In genomic region chr9:110021891-110022290, GRCh38 we compare ENCODE assay signal across 1 cellular context.
TF ChIP-seq lines count a peak whose summit lies in the region.

No MANE protein-coding gene starts in this region.

TF ChIP-seq in SK-N-SH, 30 proteins besides CTCF, POLR2A, EP300 and RAD21 (continued from another document):
- TF ChIP-seq MAX (IDR thresholded peaks at IDR 0.05; ENCODE audit: low read depth) (no peak), TAF1 (IDR thresholded peaks at IDR 0.05; ENCODE audit: borderline replicate concordance, low read depth, low read length) (no peak), NFIC (IDR thresholded peaks at IDR 0.05; ENCODE audit: borderline replicate concordance) (no peak), POLR2AphosphoS5 (IDR thresholded peaks at IDR 0.05; ENCODE audit: low read depth, low read length) (no peak), MXI1 (IDR thresholded peaks at IDR 0.05; ENCODE audit: low read depth, low read length) (no peak), PBX3 (IDR thresholded peaks at IDR 0.05) (no peak), USF1 (IDR thresholded peaks at IDR 0.05; ENCODE audit: borderline replicate concordance, low read depth) (no peak), ELF1 (IDR thresholded peaks at IDR 0.05) (no peak), GABPA (IDR thresholded peaks at IDR 0.05; ENCODE audit: low read depth) (no peak), SMC3 (IDR thresholded peaks at IDR 0.05; ENCODE audit: low read depth, low read length) (no peak), SIN3A (IDR thresholded peaks at IDR 0.05; ENCODE audit: borderline replicate concordance, low read depth, low read length) (no peak), TEAD4 (IDR thresholded peaks at IDR 0.05; ENCODE audit: borderline replicate concordance, insufficient read depth) (no peak), MEF2A (IDR thresholded peaks at IDR 0.05; ENCODE audit: borderline replicate concordance, low read depth) (no peak), NRF1 (IDR thresholded peaks at IDR 0.05; ENCODE audit: low read depth, low read length) (no peak)
